17 cellular contexts compared by ENCODE assay signal in genomic region chr12:5328669-5329068, GRCh38.
DNase-seq lines count a peak whose midpoint lies in the region; ATAC-seq and TF ChIP-seq lines count a peak whose summit lies in the region.
"Had no signal": no experiment of that assay in that cellular context is flagged by ENCODE, and none has a peak within 500 bp of the region (broad histone marks: within the 10 kb centered on the region; RNA-seq: fewer than 3 reads in every experiment).

No MANE protein-coding gene starts in this region.

- no peaks in the 10 kb centered on the region for H4K20me1 ChIP-seq in GM23338 (replicated peaks; ENCODE audit: insufficient read depth)

- H2AFZ ChIP-seq in GM23338: no peak overlapping the region

- 0 out of 2 replicates have a peak overlapping the region, but pooled peaks have one; percentile 47 for H3K4me2 ChIP-seq in GM23338

- CTCF ChIA-PET in CD8-positive, alpha-beta T cell (lab: Charles Lee): no interaction called here

- H3K36me3 Mint-ChIP-seq in GM23338 (ENCODE audit: low read depth): no peaks in the 10 kb centered on the region
- H3K36me3 Mint-ChIP-seq in CD8-positive, alpha-beta T cell: no peaks in the 10 kb centered on the region
- no peaks in the 10 kb centered on the region for H3K36me3 Mint-ChIP-seq in progenitor cell of endocrine pancreas (ENCODE audit: insufficient read depth)

- no peaks in the 10 kb centered on the region for H3K9me3 ChIP-seq in CD8-positive, alpha-beta T cell (ENCODE audit: low read length)

- DNase-seq in GM23338 (ENCODE audit: low spot score): no peak
- peak; percentile 77 for DNase-seq in NCI-H69 (lab: John Stamatoyannopoulos, UW)
- DNase-seq in foreskin keratinocyte: peak in 1 of 2 donors; percentile 55
- peak; percentile 31 for DNase-seq in pons (ENCODE audit: low spot score)
- no peak for DNase-seq in CD8-positive, alpha-beta T cell
- no peak for DNase-seq in progenitor cell of endocrine pancreas (ENCODE audit: low spot score, unreplicated experiment)
- DNase-seq in DMS 273 treated with DMSO at 0.1 percent for 48 hours (lab: John Stamatoyannopoulos, UW): no peak
- DNase-seq: GOT3, HFFc6, KBM-7, NCI-H1417 treated with DMSO at 0.1 percent for 48 hours, NCI-H2081, NCI-H526 treated with DMSO at 0.1 percent for 48 hours, OCI-M1, RPMI8226, SW 1271 had no signal

- H3K9me3 Mint-ChIP-seq in GM23338 (no peaks in the 10 kb centered on the region), progenitor cell of endocrine pancreas (ENCODE audit: low read depth) (peaks cover 7% of the 10 kb centered on the region)
- peaks cover 4% of the 10 kb centered on the region for H3K9me3 Mint-ChIP-seq in CD8-positive, alpha-beta T cell
- H3K9me3 Mint-ChIP-seq: HFFc6 had no signal

- no peaks in the 10 kb centered on the region for H3K36me3 ChIP-seq in GM23338 (ENCODE audit: insufficient read depth)
- no peaks in the 10 kb centered on the region for H3K36me3 ChIP-seq in CD8-positive, alpha-beta T cell (ENCODE audit: insufficient read depth, low read length)

- H3K4me3 Mint-ChIP-seq in GM23338: no peak overlapping the region
- no peak overlapping the region for H3K4me3 Mint-ChIP-seq in CD8-positive, alpha-beta T cell
- no peak overlapping the region for H3K4me3 Mint-ChIP-seq in progenitor cell of endocrine pancreas (ENCODE audit: low read depth)
- H3K4me3 Mint-ChIP-seq: HFFc6 had no signal

- H3K27me3 Mint-ChIP-seq in GM23338 (ENCODE audit: insufficient read depth, low read depth, poor library complexity): peaks cover 4% of the 10 kb centered on the region
- H3K27me3 Mint-ChIP-seq in CD8-positive, alpha-beta T cell (ENCODE audit: low read depth): peaks cover 2% of the 10 kb centered on the region
- peaks cover 44% of the 10 kb centered on the region for H3K27me3 Mint-ChIP-seq in progenitor cell of endocrine pancreas

- H3K27ac Mint-ChIP-seq in GM23338: no peak overlapping the region
- no peak overlapping the region for H3K27ac Mint-ChIP-seq in CD8-positive, alpha-beta T cell
- no peak overlapping the region for H3K27ac Mint-ChIP-seq in progenitor cell of endocrine pancreas
- H3K27ac Mint-ChIP-seq: HFFc6 had no signal

- H3K4me1 Mint-ChIP-seq in GM23338: peaks cover 11% of the 10 kb centered on the region
- no peaks in the 10 kb centered on the region for H3K4me1 Mint-ChIP-seq in CD8-positive, alpha-beta T cell (ENCODE audit: low read depth)
- H3K4me1 Mint-ChIP-seq in progenitor cell of endocrine pancreas (ENCODE audit: low read depth): no peaks in the 10 kb centered on the region

- POLR2A ChIA-PET in CD8-positive, alpha-beta T cell (lab: Charles Lee): no interaction called here

- H3K27ac ChIP-seq in GM23338 (ENCODE audit: low read depth): no peak overlapping the region
- H3K27ac ChIP-seq in foreskin keratinocyte: no peak overlapping the region
- no peak overlapping the region for H3K27ac ChIP-seq in CD8-positive, alpha-beta T cell (ENCODE audit: low read depth, low read length)

- H3K79me2 ChIP-seq in GM23338 (replicated peaks; ENCODE audit: insufficient read depth): no peaks in the 10 kb centered on the region

- TF ChIP-seq CTCF in GM23338 (conservative IDR thresholded peaks at IDR 0.05; ENCODE audit: low read depth in 2 of 2) (no peak), foreskin keratinocyte (conservative IDR thresholded peaks at IDR 0.05) (no peak), progenitor cell of endocrine pancreas (IDR thresholded peaks at IDR 0.05; ENCODE audit: unreplicated experiment) (no peak)
- no peak for TF ChIP-seq CTCF in CD8-positive, alpha-beta T cell (IDR thresholded peaks at IDR 0.05)

- intact Hi-C loops in CD8-positive, alpha-beta T cell (cut with DNase I, micrococcal nuclease): no loop called here

- H3K4me1 ChIP-seq in GM23338 (ENCODE audit: insufficient read depth) (peaks cover 8% of the 10 kb centered on the region; the same call in 1 of the 2 replicates), foreskin keratinocyte (peaks cover 6% of the 10 kb centered on the region)
- H3K4me1 ChIP-seq in CD8-positive, alpha-beta T cell (ENCODE audit: insufficient read depth, low read length): no peaks in the 10 kb centered on the region

- ATAC-seq in GM23338 (peak; percentile 81), foreskin keratinocyte (peak; percentile 74), GM18909 (IDR thresholded peaks at IDR 0.05; ENCODE audit: poor library complexity, unreplicated experiment) (no peak)
- ATAC-seq in CD8-positive, alpha-beta T cell: no peak

- no peak overlapping the region for H3K4me3 ChIP-seq in GM23338
- H3K4me3 ChIP-seq in CD8-positive, alpha-beta T cell (ENCODE audit: low read depth, low read length): no peak overlapping the region

- H3K9me2 ChIP-seq in GM23338 (ENCODE audit: insufficient read depth): 0 out of 2 replicates have a peak, but pooled peaks cover 5% of the 10 kb centered on the region

- H3F3A ChIP-seq in GM23338 (replicated peaks; ENCODE audit: low read depth): no peaks in the 10 kb centered on the region

- H3K27me3 ChIP-seq in GM23338 (ENCODE audit: insufficient read depth) (no peaks in the 10 kb centered on the region), foreskin keratinocyte (no peaks in the 10 kb centered on the region)
- no peaks in the 10 kb centered on the region for H3K27me3 ChIP-seq in CD8-positive, alpha-beta T cell (ENCODE audit: insufficient read depth, low read length)

TF ChIP-seq in GM23338, 12 proteins besides CTCF, POLR2A, EP300 and RAD21 (continues in another document):
- TF ChIP-seq, protein P1, sequence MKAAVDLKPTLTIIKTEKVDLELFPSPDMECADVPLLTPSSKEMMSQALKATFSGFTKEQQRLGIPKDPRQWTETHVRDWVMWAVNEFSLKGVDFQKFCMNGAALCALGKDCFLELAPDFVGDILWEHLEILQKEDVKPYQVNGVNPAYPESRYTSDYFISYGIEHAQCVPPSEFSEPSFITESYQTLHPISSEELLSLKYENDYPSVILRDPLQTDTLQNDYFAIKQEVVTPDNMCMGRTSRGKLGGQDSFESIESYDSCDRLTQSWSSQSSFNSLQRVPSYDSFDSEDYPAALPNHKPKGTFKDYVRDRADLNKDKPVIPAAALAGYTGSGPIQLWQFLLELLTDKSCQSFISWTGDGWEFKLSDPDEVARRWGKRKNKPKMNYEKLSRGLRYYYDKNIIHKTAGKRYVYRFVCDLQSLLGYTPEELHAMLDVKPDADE (IDR thresholded peaks at IDR 0.05): no peak
- TF ChIP-seq STAT1 (IDR thresholded peaks at IDR 0.05; ENCODE audit: unreplicated experiment): no peak
- no peak for TF ChIP-seq POLR2AphosphoS5 (IDR thresholded peaks at IDR 0.05; ENCODE audit: low read depth)
- TF ChIP-seq ZNF331 (CRISPR knock-in tag; IDR thresholded peaks at IDR 0.05; ENCODE audit: low read depth): no peak
- TF ChIP-seq NANOG (IDR thresholded peaks at IDR 0.05; ENCODE audit: borderline replicate concordance): no peak
- TF ChIP-seq CREB1 (CRISPR knock-in tag; IDR thresholded peaks at IDR 0.05; ENCODE audit: low read depth): no peak

Comparison
In these comparisons a context has a peak if more than half of its experiments do, and no peak if none do; other contexts are left out.
1. ATAC-seq: peak in GM23338 (single experiment) and foreskin keratinocyte (single experiment); none in CD8-positive, alpha-beta T cell (single experiment) and GM18909 (single experiment).
2. DNase-seq: peak in NCI-H69 (single experiment) and pons (single experiment); none in GM23338 (single experiment), CD8-positive, alpha-beta T cell (0 of 7), progenitor cell of endocrine pancreas (single experiment) and DMS 273 treated with DMSO at 0.1 percent for 48 hours (single experiment).